ENCODE assay signal across 30 cellular contexts in the genomic region with DNA sequence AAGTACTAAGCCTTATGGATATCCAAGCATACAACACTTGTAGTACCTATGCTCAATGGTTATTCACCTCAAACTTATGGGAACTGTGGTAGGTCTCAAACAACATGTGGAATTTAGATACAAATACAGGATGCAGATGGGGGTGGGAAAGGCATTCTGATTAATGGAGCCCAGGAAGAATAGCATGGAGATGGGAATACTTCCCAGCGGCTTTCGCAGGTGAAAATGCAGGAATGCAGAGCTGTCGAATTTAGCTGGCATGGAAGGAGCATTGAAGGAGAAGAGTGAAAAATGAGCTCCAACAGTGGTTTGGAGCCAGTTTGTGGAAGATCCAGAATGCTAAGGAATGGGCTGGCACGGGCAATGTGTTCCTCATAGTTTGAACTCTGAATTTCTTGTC.
"Had no signal": no experiment of that assay in that cellular context is flagged by ENCODE, and none has a peak within 500 bp of the region (broad histone marks: within the 10 kb centered on the region; RNA-seq: fewer than 3 reads in every experiment).

No MANE protein-coding gene starts in this region.

- H3K79me2 ChIP-seq: parathyroid adenoma had no signal

- H3K27me3 ChIP-seq: foreskin keratinocyte, stomach, thyroid gland had no signal

- H3K4me1 ChIP-seq: foreskin keratinocyte, heart left ventricle, left ventricle myocardium inferior, parathyroid adenoma, stomach, thyroid gland had no signal

- H3K9me3 ChIP-seq: heart left ventricle, left ventricle myocardium inferior, psoas muscle, stomach, thyroid gland had no signal

- H3K9ac ChIP-seq: neural progenitor cell, parathyroid adenoma had no signal

- H3K4me1 Mint-ChIP-seq: activated naive CD4-positive, alpha-beta T cell treated with anti-CD3 and anti-CD28 coated beads, Interleukin-2, amount 10 ng/mL, durations not matched to agents 7 days and 5 days; activated naive CD8-positive, alpha-beta T cell treated with anti-CD3 and anti-CD28 coated beads, Interleukin-2, amount 10 ng/mL, durations not matched to agents 7 days and 5 days; memory B cell; naive thymus-derived CD8-positive, alpha-beta T cell; stimulated activated naive B cell treated with anti-CD40 and anti-IgM and Interleukin-4, amounts not matched to agents 10 μg/mL and 1 μg/mL and 100 μg/mL, for 72 hours had no signal

- H3K27me3 Mint-ChIP-seq: activated CD4-positive, alpha-beta memory T cell treated with anti-CD3 and anti-CD28 coated beads for 36 hours; activated naive CD4-positive, alpha-beta T cell treated with anti-CD3 and anti-CD28 coated beads, Interleukin-2, amount 10 ng/mL, durations not matched to agents 7 days and 5 days; activated naive CD8-positive, alpha-beta T cell treated with anti-CD3 and anti-CD28 coated beads, Interleukin-2, amount 10 ng/mL, durations not matched to agents 7 days and 5 days; stimulated activated naive B cell treated with anti-CD40 and anti-IgM and Interleukin-4, amounts not matched to agents 10 μg/mL and 1 μg/mL and 100 μg/mL, for 72 hours had no signal

- H2AFZ ChIP-seq: neural progenitor cell, parathyroid adenoma had no signal

- H3K4me3 ChIP-seq: heart left ventricle, left ventricle myocardium inferior, neural progenitor cell, psoas muscle, smooth muscle cell, stomach, thyroid gland had no signal

- ATAC-seq: activated CD4-positive, CD25-positive, alpha-beta regulatory T cell treated with anti-CD3 and anti-CD28 coated beads, Interleukin-2, amount 50 U/mL, for 24 hours; esophagus mucosa; heart left ventricle; naive thymus-derived CD8-positive, alpha-beta T cell; psoas muscle; stimulated activated naive B cell treated with anti-CD40 and anti-IgM and Interleukin-4, amounts not matched to agents 10 μg/mL and 1 μg/mL and 100 μg/mL, for 72 hours had no signal

- H3K36me3 Mint-ChIP-seq: activated CD4-positive, alpha-beta memory T cell treated with anti-CD3 and anti-CD28 coated beads for 36 hours; activated naive CD4-positive, alpha-beta T cell treated with anti-CD3 and anti-CD28 coated beads, Interleukin-2, amount 10 ng/mL, durations not matched to agents 7 days and 5 days; activated naive CD8-positive, alpha-beta T cell treated with anti-CD3 and anti-CD28 coated beads, Interleukin-2, amount 10 ng/mL, durations not matched to agents 7 days and 5 days; memory B cell; naive thymus-derived CD8-positive, alpha-beta T cell; neural progenitor cell; stimulated activated naive B cell treated with anti-CD40 and anti-IgM and Interleukin-4, amounts not matched to agents 10 μg/mL and 1 μg/mL and 100 μg/mL, for 72 hours had no signal

- H3K9me3 Mint-ChIP-seq: activated CD4-positive, alpha-beta memory T cell treated with anti-CD3 and anti-CD28 coated beads for 36 hours; activated naive CD4-positive, alpha-beta T cell treated with anti-CD3 and anti-CD28 coated beads, Interleukin-2, amount 10 ng/mL, durations not matched to agents 7 days and 5 days; activated naive CD8-positive, alpha-beta T cell treated with anti-CD3 and anti-CD28 coated beads, Interleukin-2, amount 10 ng/mL, durations not matched to agents 7 days and 5 days; neural progenitor cell; stimulated activated naive B cell treated with anti-CD40 and anti-IgM and Interleukin-4, amounts not matched to agents 10 μg/mL and 1 μg/mL and 100 μg/mL, for 72 hours had no signal

- H3K4me2 ChIP-seq: neural progenitor cell, smooth muscle cell had no signal

- H3K27ac ChIP-seq: foreskin keratinocyte, heart left ventricle, left ventricle myocardium inferior, neural progenitor cell, parathyroid adenoma, psoas muscle, stomach, thyroid gland, VCaP had no signal

- H3K4me3 Mint-ChIP-seq: activated CD4-positive, alpha-beta memory T cell treated with anti-CD3 and anti-CD28 coated beads for 36 hours; activated naive CD4-positive, alpha-beta T cell treated with anti-CD3 and anti-CD28 coated beads, Interleukin-2, amount 10 ng/mL, durations not matched to agents 7 days and 5 days; activated naive CD8-positive, alpha-beta T cell treated with anti-CD3 and anti-CD28 coated beads, Interleukin-2, amount 10 ng/mL, durations not matched to agents 7 days and 5 days; memory B cell; naive thymus-derived CD8-positive, alpha-beta T cell; neural progenitor cell; stimulated activated naive B cell treated with anti-CD40 and anti-IgM and Interleukin-4, amounts not matched to agents 10 μg/mL and 1 μg/mL and 100 μg/mL, for 72 hours had no signal

- FAIRE-seq: islet of Langerhans, TTC549 had no signal

- H3K27ac Mint-ChIP-seq: activated CD4-positive, alpha-beta memory T cell treated with anti-CD3 and anti-CD28 coated beads for 36 hours; activated naive CD4-positive, alpha-beta T cell treated with anti-CD3 and anti-CD28 coated beads, Interleukin-2, amount 10 ng/mL, durations not matched to agents 7 days and 5 days; activated naive CD8-positive, alpha-beta T cell treated with anti-CD3 and anti-CD28 coated beads, Interleukin-2, amount 10 ng/mL, durations not matched to agents 7 days and 5 days; memory B cell; naive thymus-derived CD8-positive, alpha-beta T cell; neural progenitor cell; stimulated activated naive B cell treated with anti-CD40 and anti-IgM and Interleukin-4, amounts not matched to agents 10 μg/mL and 1 μg/mL and 100 μg/mL, for 72 hours had no signal

- H3K36me3 ChIP-seq: heart left ventricle, left ventricle myocardium inferior, neural progenitor cell, stomach, thyroid gland had no signal

- DNase-seq: activated CD4-positive, alpha-beta memory T cell treated with anti-CD3 and anti-CD28 coated beads for 36 hours; activated CD4-positive, alpha-beta T cell treated with anti-CD3 and anti-CD28 coated beads for 48 hours; activated CD8-positive, alpha-beta memory T cell treated with anti-CD3 and anti-CD28 coated beads, Interleukin-2, amount 50 U/mL, for 4 hours; activated gamma-delta T cell; activated naive CD4-positive, alpha-beta T cell treated with anti-CD3 and anti-CD28 coated beads, Interleukin-2, amount 10 ng/mL, durations not matched to agents 7 days and 5 days; activated naive CD8-positive, alpha-beta T cell treated with anti-CD3 and anti-CD28 coated beads, Interleukin-2, amount 10 ng/mL, durations not matched to agents 7 days and 5 days; activated T-cell treated with anti-CD3 and anti-CD28 coated beads, Interleukin-2, amount 50 U/mL, for 1 hour; central memory CD4-positive, alpha-beta T cell; heart left ventricle; hypothalamus; left ventricle myocardium inferior; naive thymus-derived CD8-positive, alpha-beta T cell; occipital lobe; psoas muscle; stimulated activated CD4-positive, alpha-beta T cell treated with anti-CD3 and anti-CD28 coated beads, Interleukin-1b, Interleukin-23, amount 100 ng/mL, for 48 hours; stimulated activated CD4-positive, alpha-beta T cell treated with anti-CD3 and anti-CD28 coated beads, Interleukin-4, amount 100 ng/mL, for 4 hours; stimulated activated CD8-positive, alpha-beta memory T cell treated with anti-CD3 and anti-CD28 coated beads, Interleukin-4, amount 100 ng/mL, for 48 hours; stimulated activated naive B cell treated with anti-CD40 and anti-IgM and Interleukin-4, amounts not matched to agents 10 μg/mL and 1 μg/mL and 100 μg/mL, for 72 hours; stomach; thyroid gland had no signal
